Comparison of ENCODE assay signal across 9 cellular contexts in the genomic region with DNA sequence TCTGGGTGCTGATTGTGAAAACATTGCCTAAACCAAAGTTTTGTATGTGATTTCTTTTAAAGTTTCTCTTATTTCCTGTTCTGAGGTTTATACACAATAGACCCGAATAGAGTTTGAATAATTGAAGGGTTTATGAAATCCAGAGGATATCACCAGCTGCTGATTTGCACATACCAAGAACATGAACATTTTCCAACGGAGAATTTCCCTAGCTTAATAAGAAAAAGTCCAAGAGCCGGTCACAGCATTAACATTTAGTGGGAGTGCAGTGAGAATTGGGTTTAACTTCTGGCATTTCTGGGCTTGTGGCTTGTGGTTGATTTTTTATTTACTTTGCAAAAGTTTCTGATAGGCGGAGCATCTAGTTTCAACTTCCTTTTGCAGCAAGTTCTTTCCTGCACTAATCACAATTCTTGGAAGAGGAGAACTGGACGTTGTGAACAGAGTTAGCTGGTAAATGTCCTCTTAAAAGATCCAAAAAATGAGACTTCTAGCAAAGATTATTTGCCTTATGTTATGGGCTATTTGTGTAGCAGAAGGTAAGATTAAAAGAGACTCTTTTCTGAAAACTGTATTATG. TPM values are rescaled to one million over a fixed set of nuclear protein-coding genes. Genes with fewer than 3 reads are reported as not detected.
DNase-seq lines count a peak whose midpoint lies in the region; ATAC-seq and TF ChIP-seq lines count a peak whose summit lies in the region.
"Had no signal": no experiment of that assay in that cellular context is flagged by ENCODE, and none has a peak within 500 bp of the region (broad histone marks: within the 10 kb centered on the region; RNA-seq: fewer than 3 reads in every experiment).

A gene (plus strand): TSS at position 407 of the 579 bp plus-strand sequence. CDS start 75 bp downstream, at position 482.

- peak within 1 kb of the TSS in 10 of 11 experiments; percentile 3 to 66 (median 48); a peak in 16 of 22 replicates for H3K27ac ChIP-seq in BLaER1 treated with 17β-estradiol and CSF1 and Interleukin-3, amounts not matched to agents 10 nM and 100 nM
- H3K27ac ChIP-seq in PC-3 (ENCODE audit: low read length) = no peak within 1 kb of the TSS
- peak within 1 kb of the TSS in 9 of 59 donors; percentile 3 to 56 (median 23) for H3K27ac ChIP-seq in dorsolateral prefrontal cortex
- H3K27ac ChIP-seq: cardiac muscle cell had no signal

- H3K4me1 Mint-ChIP-seq in nephron = peaks cover 36% of the 10 kb centered on the region

- DNase-seq in PC-3 (peak; percentile 33), dorsolateral prefrontal cortex (no peak), NCI-H1436 (lab: John Stamatoyannopoulos, UW) (no peak), LoVo (ENCODE audit: low spot score) (no peak)

- no peaks in the 10 kb centered on the region for H3F3A ChIP-seq in PC-3 (ENCODE audit: low read length, unreplicated experiment)

- CTCF ChIA-PET in PC-3 (lab: Charles Lee) = no interaction called here

- H3K36me3 ChIP-seq in BLaER1 treated with 17β-estradiol and CSF1 and Interleukin-3, amounts not matched to agents 10 nM and 100 nM = no peaks in the 10 kb centered on the region
- H3K36me3 ChIP-seq in PC-3 (ENCODE audit: low read depth, low read length) = no peaks in the 10 kb centered on the region
- H3K36me3 ChIP-seq: cardiac muscle cell had no signal

- H3K9ac ChIP-seq in BLaER1 treated with 17β-estradiol and CSF1 and Interleukin-3, amounts not matched to agents 10 nM and 100 nM = peak within 1 kb of the TSS in 6 of 11 experiments; percentile 31 to 60 (median 43); a peak in 8 of 22 replicates
- no peak within 1 kb of the TSS for H3K9ac ChIP-seq in PC-3 (ENCODE audit: low read length)

- H3K9me3 ChIP-seq in BLaER1 treated with 17β-estradiol and CSF1 and Interleukin-3, amounts not matched to agents 10 nM and 100 nM (replicated peaks in 1 of 11) = no peaks in the 10 kb centered on the region
- no peaks in the 10 kb centered on the region for H3K9me3 ChIP-seq in PC-3 (ENCODE audit: low read length)

- POLR2A ChIA-PET in PC-3 (lab: Charles Lee; ENCODE audit: unreplicated experiment) = no interaction called here

- H2AFZ ChIP-seq in PC-3 (ENCODE audit: low read length) = peak within 1 kb of the TSS; percentile 61

- peak within 1 kb of the TSS; percentile 79 to 89 (median 82) for H3K27ac Mint-ChIP-seq in nephron

- BruUV-seq in PC-3 (replicated peaks; lab: Mats Ljungman, UMichigan) = no TSS peak

- no peaks in the 10 kb centered on the region for H3K27me3 Mint-ChIP-seq in nephron (ENCODE audit: low read depth)

- H3K79me2 ChIP-seq in PC-3 (ENCODE audit: low read length) = no peaks in the 10 kb centered on the region

- ATAC-seq in PC-3 (peak; percentile 79), GM21528 (IDR thresholded peaks at IDR 0.05; ENCODE audit: low FRiP score, unreplicated experiment) (no peak), GM21367 (IDR thresholded peaks at IDR 0.05; ENCODE audit: unreplicated experiment) (no peak)

- peak within 1 kb of the TSS; percentile 63 to 81 (median 80) for H3K4me3 Mint-ChIP-seq in nephron

- TF ChIP-seq CTCF in PC-3 (conservative IDR thresholded peaks at IDR 0.05; ENCODE audit: low read depth, low read length) = no peak
- no peak for TF ChIP-seq CTCF in dorsolateral prefrontal cortex (IDR thresholded peaks at IDR 0.05 in 54 of 56, conservative IDR thresholded peaks at IDR 0.05 in 2 of 56; ENCODE audit: low read depth in 1 of 56, partially characterized antibody in 56 of 56)
- TF ChIP-seq CTCF in nephron (IDR thresholded peaks at IDR 0.05; ENCODE audit: unreplicated experiment in 3 of 3) = no peak

- intact Hi-C loops in PC-3 (cut with micrococcal nuclease) (loop anchor here (5.0 kb wide), 1 partner anchor 169 kb away; no protein-coding TSS in a partner anchor), dorsolateral prefrontal cortex (cut with DNase I) (loop anchor here in 1 of 2 donors (10.0 kb wide), 2 partner anchors 327 to 507 kb away; no protein-coding TSS in a partner anchor)

- H4K20me1 ChIP-seq in BLaER1 treated with 17β-estradiol and CSF1 and Interleukin-3, amounts not matched to agents 10 nM and 100 nM = no peaks in the 10 kb centered on the region
- H4K20me1 ChIP-seq in PC-3 (ENCODE audit: low read length) = no peaks in the 10 kb centered on the region

- H3K36me3 Mint-ChIP-seq in nephron (ENCODE audit: low read depth) = no peaks in the 10 kb centered on the region

- peaks cover 7 to 19% (median 13%) of the 10 kb centered on the region in 10 experiments; a peak in 18 of 20 replicates for H3K4me1 ChIP-seq in BLaER1 treated with 17β-estradiol and CSF1 and Interleukin-3, amounts not matched to agents 10 nM and 100 nM
- H3K4me1 ChIP-seq in PC-3 (ENCODE audit: insufficient read depth, low read length) = peaks cover 7% of the 10 kb centered on the region; the same call in 1 of the 2 replicates

- H3K9me3 Mint-ChIP-seq in nephron = no peaks in the 10 kb centered on the region

- H3K9me2 ChIP-seq in PC-3 (replicated peaks; ENCODE audit: low read length) = no peaks in the 10 kb centered on the region

- peak within 1 kb of the TSS; percentile 41 to 86 (median 71) for H3K4me2 ChIP-seq in BLaER1 treated with 17β-estradiol and CSF1 and Interleukin-3, amounts not matched to agents 10 nM and 100 nM
- peak within 1 kb of the TSS; percentile 62 for H3K4me2 ChIP-seq in PC-3 (ENCODE audit: low read length)

- peak within 1 kb of the TSS in 7 of 10 experiments; percentile 0 to 55 (median 42); a peak in 12 of 20 replicates for H3K4me3 ChIP-seq in BLaER1 treated with 17β-estradiol and CSF1 and Interleukin-3, amounts not matched to agents 10 nM and 100 nM
- H3K4me3 ChIP-seq in PC-3 (ENCODE audit: low read length) = peak within 1 kb of the TSS; percentile 11
- H3K4me3 ChIP-seq in dorsolateral prefrontal cortex = peak within 1 kb of the TSS in 47 of 59 donors; percentile 3 to 51 (median 28)
- H3K4me3 ChIP-seq: cardiac muscle cell had no signal

- no peaks in the 10 kb centered on the region for H3K27me3 ChIP-seq in BLaER1 treated with 17β-estradiol and CSF1 and Interleukin-3, amounts not matched to agents 10 nM and 100 nM
- H3K27me3 ChIP-seq in PC-3 (ENCODE audit: low read length) = no peaks in the 10 kb centered on the region
- H3K27me3 ChIP-seq in dorsolateral prefrontal cortex = peaks cover 0 to 7% (median 0%) of the 10 kb centered on the region in 45 donors
- H3K27me3 ChIP-seq: cardiac muscle cell had no signal

RNA-seq across cellular contexts. Expression of the gene that starts here (rescaled TPM):
- total RNA-seq in PC-3 (2014; rRNA removed) (0.80 and 1.9 TPM in 2 replicates), dorsolateral prefrontal cortex (10 to 100 TPM in 109 of 120 experiments, 1 to 10 TPM in 11; 6.5 to 77.9 (median 23.3) TPM)
